Comparison of ENCODE assay signal across 10 cellular contexts in the genomic region with DNA sequence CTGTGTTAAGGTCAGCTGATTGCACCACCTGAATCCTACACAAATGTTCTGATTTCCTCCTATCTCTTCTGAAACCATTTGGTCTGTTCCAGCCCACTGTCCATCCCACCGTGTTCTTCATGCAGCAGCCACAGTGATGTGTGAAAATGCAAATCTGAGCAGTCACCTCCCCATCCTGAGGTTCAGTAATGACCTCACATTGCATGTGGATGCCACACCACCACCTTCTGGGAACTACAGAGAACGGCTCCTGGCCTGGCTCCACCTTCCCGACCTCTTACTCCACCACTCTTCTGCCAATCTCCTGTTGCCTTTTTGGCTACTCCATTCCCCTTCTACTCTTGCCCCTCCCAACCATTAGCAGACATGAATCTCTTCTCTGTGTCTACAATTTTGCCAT.
DNase-seq lines count a peak whose midpoint lies in the region; ATAC-seq, FAIRE-seq and TF ChIP-seq lines count a peak whose summit lies in the region.
"Had no signal": no experiment of that assay in that cellular context is flagged by ENCODE, and none has a peak within 500 bp of the region (broad histone marks: within the 10 kb centered on the region; RNA-seq: fewer than 3 reads in every experiment).

No MANE protein-coding gene starts in this region.

- peaks cover 11 to 33% (median 26%) of the 10 kb centered on the region in 3 donors for H3K4me1 ChIP-seq in skeletal muscle tissue (ENCODE audit: control insufficient read depth in 3 of 3, insufficient read depth in 3 of 3, low read length in 3 of 3)

- no peak overlapping the region for H3K9ac ChIP-seq in skeletal muscle tissue (ENCODE audit: low read depth in 1 of 3, low read length in 3 of 3)

- FAIRE-seq in bronchial epithelial cell (lab: Jason Lieb, UNC), result peak; percentile 32

- DNase-seq in bronchial epithelial cell (ENCODE audit: low read depth) (peak; percentile 54), NCI-H1930 (lab: John Stamatoyannopoulos, UW) (no peak), NCI-H345 treated with DMSO at 0.1 percent for 48 hours (lab: John Stamatoyannopoulos, UW; ENCODE audit: unreplicated experiment) (no peak)
- DNase-seq in activated effector memory CD4-positive, alpha-beta T cell treated with Interleukin-2 at 50 U/mL for 16 hours, result no peak
- DNase-seq: stimulated activated CD4-positive, alpha-beta T cell treated with anti-CD3 and anti-CD28 coated beads, Interleukin-2, amount 100 ng/mL, for 48 hours had no signal

- H3K27ac ChIP-seq in skeletal muscle tissue (ENCODE audit: low read depth, low read length), result peak overlapping the region; percentile 61
- H3K27ac ChIP-seq: adrenal gland had no signal

- no peaks in the 10 kb centered on the region for H3K36me3 ChIP-seq in bronchial epithelial cell (ENCODE audit: control insufficient read depth, insufficient read depth, low read length)
- H3K36me3 ChIP-seq in skeletal muscle tissue (ENCODE audit: control insufficient read depth in 3 of 3, insufficient read depth in 3 of 3, low read length in 3 of 3), result peaks cover 0 to 8% (median 5%) of the 10 kb centered on the region in 3 donors

- peak; percentile 28 for TF ChIP-seq CTCF in bronchial epithelial cell (IDR thresholded peaks at IDR 0.05; ENCODE audit: insufficient read depth, low read length, severe bottlenecking)

- H3K4me3 ChIP-seq in bronchial epithelial cell (ENCODE audit: low read depth, low read length) (no peak overlapping the region), skeletal muscle tissue (ENCODE audit: low read length in 3 of 3) (no peak overlapping the region)
- H3K4me3 ChIP-seq: adrenal gland, SJSA1 had no signal

- ATAC-seq in GM19372 (IDR thresholded peaks at IDR 0.05; ENCODE audit: low read depth, unreplicated experiment) (peak; percentile 59), HG03175 (IDR thresholded peaks at IDR 0.05; ENCODE audit: unreplicated experiment) (peak; percentile 80)

- H3K27me3 ChIP-seq in bronchial epithelial cell (ENCODE audit: control insufficient read depth, insufficient read depth, low read length) (no peaks in the 10 kb centered on the region), skeletal muscle tissue (ENCODE audit: control insufficient read depth in 3 of 3, insufficient read depth in 3 of 3, low read length in 3 of 3) (no peaks in the 10 kb centered on the region)
- H3K27me3 ChIP-seq: adrenal gland, SJSA1 had no signal

- peaks cover 0 to 4% (median 0%) of the 10 kb centered on the region in 3 donors for H3K9me3 ChIP-seq in skeletal muscle tissue (ENCODE audit: control insufficient read depth in 3 of 3, low read length in 3 of 3)
- H3K9me3 ChIP-seq: adrenal gland, SJSA1 had no signal
